10 cellular contexts compared by ENCODE assay signal in genomic region chr10:66836057-66836456, GRCh38.
DNase-seq lines count a peak whose midpoint lies in the region; ATAC-seq and TF ChIP-seq lines count a peak whose summit lies in the region.
"Had no signal": no experiment of that assay in that cellular context is flagged by ENCODE, and none has a peak within 500 bp of the region (broad histone marks: within the 10 kb centered on the region; RNA-seq: fewer than 3 reads in every experiment).

No MANE protein-coding gene starts in this region.

- no peak overlapping the region for H3K27ac ChIP-seq in stomach
- no peak overlapping the region for H3K27ac ChIP-seq in transverse colon

- ATAC-seq in GM18508 (IDR thresholded peaks at IDR 0.05; ENCODE audit: insufficient read depth, unreplicated experiment), result peak; percentile 52

- WGBS in stomach, 5 donors, result 30 to 63% (median 44%) methylated on average over 1 of the region's 1 CpG
- 43% methylated on average over 1 of the region's 1 CpG; no CpG with 5 or more reads in 1 of the 2 donors for WGBS in transverse colon (ENCODE audit: low coverage in 1 of 2), 2 donors

- intact Hi-C loops in stomach (cut with DNase I; ENCODE audit: low total_unique reads) (no loop called here), transverse colon (cut with DNase I; ENCODE audit: low total_unique reads) (no loop called here), cardiac septum (cut with DNase I) (no loop called here)

- H3K9me3 ChIP-seq in stomach, result no peaks in the 10 kb centered on the region
- H3K9me3 ChIP-seq in transverse colon, result no peaks in the 10 kb centered on the region

- H3K27me3 ChIP-seq in stomach, result no peaks in the 10 kb centered on the region
- no peaks in the 10 kb centered on the region for H3K27me3 ChIP-seq in transverse colon

- peak; percentile 87 for DNase-seq in NCI-H226
- peak; percentile 86 for DNase-seq in epithelial cell of proximal tubule (ENCODE audit: low read depth)
- peak; percentile 82 for DNase-seq in retinal pigment epithelial cell (ENCODE audit: low read depth)
- DNase-seq in stomach, result no peak
- DNase-seq in transverse colon, result no peak
- no peak for DNase-seq in hypothalamus (lab: John Stamatoyannopoulos, UW)
- no peak for DNase-seq in cardiac septum (ENCODE audit: low spot score)
- DNase-seq: immature natural killer cell, substantia nigra had no signal

- no peak for TF ChIP-seq CTCF in epithelial cell of proximal tubule (conservative IDR thresholded peaks at IDR 0.05; ENCODE audit: low read depth, low read length)
- no peak for TF ChIP-seq CTCF in retinal pigment epithelial cell (conservative IDR thresholded peaks at IDR 0.05; ENCODE audit: low read depth, low read length)
- no peak for TF ChIP-seq CTCF in stomach (IDR thresholded peaks at IDR 0.05)
- TF ChIP-seq CTCF in transverse colon (IDR thresholded peaks at IDR 0.05), result no peak

- in situ Hi-C loops in transverse colon (cut with MboI; ENCODE audit: low pct_ligation_motif_present in 1 of 4, low pct_unique_long_range_greater_than_20kb in 1 of 4, low sequenced_read_pairs in 3 of 4), result no loop called here

- TF ChIP-seq POLR2A in stomach (IDR thresholded peaks at IDR 0.05) (no peak), transverse colon (IDR thresholded peaks at IDR 0.05) (no peak)

- peaks cover 0 to 4% (median 0%) of the 10 kb centered on the region in 4 donors for H3K4me1 ChIP-seq in stomach
- peaks cover 0 to 4% (median 0%) of the 10 kb centered on the region in 4 donors for H3K4me1 ChIP-seq in transverse colon

- no peak overlapping the region for H3K4me3 ChIP-seq in epithelial cell of proximal tubule (ENCODE audit: low read depth, low read length)
- no peak overlapping the region for H3K4me3 ChIP-seq in retinal pigment epithelial cell (ENCODE audit: low read length)
- H3K4me3 ChIP-seq in stomach, result no peak overlapping the region
- no peak overlapping the region for H3K4me3 ChIP-seq in transverse colon

- TF ChIP-seq EP300 in stomach (IDR thresholded peaks at IDR 0.05) (no peak), transverse colon (IDR thresholded peaks at IDR 0.05; ENCODE audit: low read depth) (no peak)

- H3K36me3 ChIP-seq in stomach, result no peaks in the 10 kb centered on the region
- H3K36me3 ChIP-seq in transverse colon, result no peaks in the 10 kb centered on the region

Comparison
In these comparisons a context has a peak if more than half of its experiments do, and no peak if none do; other contexts are left out.
1. DNase-seq: peak in NCI-H226 (single experiment), epithelial cell of proximal tubule (single experiment) and retinal pigment epithelial cell (single experiment); none in stomach (single experiment), transverse colon (single experiment), hypothalamus (0 of 51) and cardiac septum (single experiment).